In the genomic region with DNA sequence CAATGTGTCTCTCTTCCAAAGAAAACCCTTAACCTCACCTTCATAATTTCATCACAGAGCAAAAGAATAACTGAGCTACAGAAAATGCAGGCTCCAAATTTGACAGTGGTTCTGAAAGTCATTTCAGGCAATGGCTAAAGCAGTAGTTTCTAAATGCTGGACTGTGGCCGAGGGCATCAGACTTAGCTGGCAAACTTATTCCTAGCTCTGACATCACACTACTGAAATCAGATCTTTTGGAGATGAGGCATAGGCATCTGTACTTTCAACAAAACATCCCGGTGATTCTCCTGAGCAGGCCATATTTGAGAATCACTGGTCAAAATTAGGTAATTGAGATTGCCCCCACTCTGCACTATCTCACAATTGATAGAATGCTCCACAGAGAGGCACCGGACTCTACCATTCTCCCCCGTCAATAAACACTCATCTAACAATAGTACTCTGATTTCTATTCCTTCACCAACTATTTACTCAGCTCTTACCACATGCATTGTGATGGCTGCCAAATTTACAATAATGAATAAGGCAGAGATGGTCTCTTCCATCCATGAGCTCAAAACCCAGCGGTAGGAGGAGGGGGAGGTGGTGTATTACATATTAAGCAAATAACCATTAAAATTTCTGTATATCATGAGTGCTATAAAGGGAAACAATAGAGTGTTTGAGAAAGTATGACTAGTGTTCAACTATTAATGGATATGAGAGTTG, we compare ENCODE assay signal across 24 cellular contexts. TPM values are rescaled to one million over a fixed set of nuclear protein-coding genes. Genes with fewer than 3 reads are reported as not detected.
DNase-seq lines count a peak whose midpoint lies in the region; ATAC-seq, FAIRE-seq and TF ChIP-seq lines count a peak whose summit lies in the region.
"Had no signal": no experiment of that assay in that cellular context is flagged by ENCODE, and none has a peak within 500 bp of the region (broad histone marks: within the 10 kb centered on the region; RNA-seq: fewer than 3 reads in every experiment).

No MANE protein-coding gene starts in this region.

- H3K27ac Mint-ChIP-seq in endothelial cell (ENCODE audit: unreplicated experiment): no peak overlapping the region
- H3K27ac Mint-ChIP-seq: brain; CD4-positive, alpha-beta memory T cell; natural killer cell; stimulated activated naive B cell treated with anti-CD40 and anti-IgM and Interleukin-4, amounts not matched to agents 10 μg/mL and 1 μg/mL and 100 μg/mL, for 72 hours; T-cell had no signal

- H3K9me3 ChIP-seq in IMR-90 (ENCODE audit: control insufficient read depth, insufficient read depth, low read length): no peaks in the 10 kb centered on the region
- H3K9me3 ChIP-seq: SJSA1, vagina had no signal

- H3K36me3 Mint-ChIP-seq in endothelial cell (ENCODE audit: low read depth, unreplicated experiment): no peaks in the 10 kb centered on the region
- H3K36me3 Mint-ChIP-seq: brain; CD4-positive, alpha-beta memory T cell; natural killer cell; stimulated activated naive B cell treated with anti-CD40 and anti-IgM and Interleukin-4, amounts not matched to agents 10 μg/mL and 1 μg/mL and 100 μg/mL, for 72 hours; T-cell had no signal

- ATAC-seq in IMR-90 (ENCODE audit: low read depth): no peak
- ATAC-seq: GM12878; K562; natural killer cell; stimulated activated naive B cell treated with anti-CD40 and anti-IgM and Interleukin-4, amounts not matched to agents 10 μg/mL and 1 μg/mL and 100 μg/mL, for 72 hours; T-cell had no signal

- no peak overlapping the region for H2AFZ ChIP-seq in IMR-90 (replicated peaks; ENCODE audit: low read length, poor library complexity)

- in situ Hi-C loops in IMR-90 (cut with MboI; ENCODE audit: low sequenced_read_pairs): loop anchor here (25.0 kb wide), 1 partner anchor 467 kb away; no protein-coding TSS in a partner anchor

- dilution Hi-C loops in IMR-90 (cut with HindIII; ENCODE audit: low sequenced_read_pairs, unreplicated experiment): no loop called here

- no peaks in the 10 kb centered on the region for H3K4me1 ChIP-seq in IMR-90 (ENCODE audit: control insufficient read depth, insufficient read depth, low read length)
- H3K4me1 ChIP-seq: SJSA1, vagina had no signal

- POLR2A ChIA-PET in IMR-90 (lab: Charles Lee; ENCODE audit: unreplicated experiment): no interaction called here

- no peak overlapping the region for H4K8ac ChIP-seq in IMR-90 (ENCODE audit: low read depth in 2 of 2, low read length in 2 of 2)

- H3K27me3 ChIP-seq in IMR-90 (ENCODE audit: control insufficient read depth, insufficient read depth, low read length): peaks cover 18% of the 10 kb centered on the region
- H3K27me3 ChIP-seq: SJSA1, vagina had no signal

- no peak overlapping the region for H3K9ac ChIP-seq in IMR-90 (ENCODE audit: low read depth, low read length)

- CTCF ChIA-PET in IMR-90 (lab: Yijun Ruan, JAX): no interaction called here

- no peaks in the 10 kb centered on the region for H3K36me3 ChIP-seq in IMR-90 (ENCODE audit: control insufficient read depth, insufficient read depth, low read length)
- H3K36me3 ChIP-seq: SJSA1, vagina had no signal

- H3K9me3 Mint-ChIP-seq in endothelial cell (ENCODE audit: unreplicated experiment): no peaks in the 10 kb centered on the region
- H3K9me3 Mint-ChIP-seq: brain; natural killer cell; stimulated activated naive B cell treated with anti-CD40 and anti-IgM and Interleukin-4, amounts not matched to agents 10 μg/mL and 1 μg/mL and 100 μg/mL, for 72 hours; T-cell had no signal

- no TSS peak for BruUV-seq in IMR-90 (replicated peaks; lab: Mats Ljungman, UMichigan)

- H3K18ac ChIP-seq in IMR-90 (ENCODE audit: low read depth, low read length): no peak overlapping the region

- H3K79me1 ChIP-seq in IMR-90 (ENCODE audit: low read depth in 1 of 2, low read length in 2 of 2): no peaks in the 10 kb centered on the region

- H2AK5ac ChIP-seq in IMR-90 (ENCODE audit: low read depth, low read length): no peak overlapping the region

- no peak for TF ChIP-seq RAD21 in IMR-90 (IDR thresholded peaks at IDR 0.05; ENCODE audit: low read length)

- no peaks in the 10 kb centered on the region for H3K27me3 Mint-ChIP-seq in endothelial cell (ENCODE audit: unreplicated experiment)

- no peak overlapping the region for H2BK120ac ChIP-seq in IMR-90 (ENCODE audit: low read depth, low read length)

- no peak overlapping the region for H2BK15ac ChIP-seq in IMR-90 (ENCODE audit: low read depth, low read length)

- no peak overlapping the region for H3K4me2 ChIP-seq in IMR-90 (ENCODE audit: low read depth, low read length)

- DNase-seq in COLO668 (lab: John Stamatoyannopoulos, UW; ENCODE audit: unreplicated experiment): peak; percentile 23
- DNase-seq in IMR-90: peak; percentile 11
- DNase-seq in SHP77 treated with DMSO at 0.1 percent for 48 hours (lab: John Stamatoyannopoulos, UW): peak; percentile 15
- DNase-seq in putamen (ENCODE audit: low spot score): peak; percentile 59
- no peak for DNase-seq in endothelial cell (ENCODE audit: low spot score)
- no peak for DNase-seq in stimulated activated CD4-positive, alpha-beta T cell treated with anti-CD3 and anti-CD28 coated beads, Interleukin-4, amount 100 ng/mL, for 24 hours
- no peak for DNase-seq in D721Med (ENCODE audit: insufficient read length, low spot score)
- DNase-seq: CD4-positive, alpha-beta memory T cell; GOT3; midbrain; natural killer cell; NCI-H1930; NCI-H446; stimulated activated CD4-positive, alpha-beta T cell treated with anti-CD3 and anti-CD28 coated beads, Interleukin-4, amount 100 ng/mL, for 1 hour; stimulated activated naive B cell treated with anti-CD40 and anti-IgM and Interleukin-4, amounts not matched to agents 10 μg/mL and 1 μg/mL and 100 μg/mL, for 72 hours; T-cell had no signal

- TF ChIP-seq CTCF in IMR-90 (conservative IDR thresholded peaks at IDR 0.05; ENCODE audit: low read depth, low read length): no peak
- no peak for TF ChIP-seq CTCF in endothelial cell (IDR thresholded peaks at IDR 0.05; ENCODE audit: unreplicated experiment)
- TF ChIP-seq CTCF in D721Med (IDR thresholded peaks at IDR 0.05; ENCODE audit: insufficient read depth, missing control alignments): no peak

- no peaks in the 10 kb centered on the region for H4K20me1 ChIP-seq in IMR-90 (ENCODE audit: insufficient read depth, low read length)

- H4K5ac ChIP-seq in IMR-90 (ENCODE audit: low read depth, low read length): no peak overlapping the region

- no peak overlapping the region for H2BK5ac ChIP-seq in IMR-90 (ENCODE audit: low read depth, low read length, poor library complexity, severe bottlenecking)

- H3K4me3 Mint-ChIP-seq in endothelial cell (ENCODE audit: unreplicated experiment): no peak overlapping the region
- H3K4me3 Mint-ChIP-seq: brain; CD4-positive, alpha-beta memory T cell; natural killer cell; stimulated activated naive B cell treated with anti-CD40 and anti-IgM and Interleukin-4, amounts not matched to agents 10 μg/mL and 1 μg/mL and 100 μg/mL, for 72 hours; T-cell had no signal

- H3K4me1 Mint-ChIP-seq in endothelial cell (ENCODE audit: unreplicated experiment): peaks cover 12% of the 10 kb centered on the region
- H3K4me1 Mint-ChIP-seq: brain; CD4-positive, alpha-beta memory T cell; natural killer cell; stimulated activated naive B cell treated with anti-CD40 and anti-IgM and Interleukin-4, amounts not matched to agents 10 μg/mL and 1 μg/mL and 100 μg/mL, for 72 hours; T-cell had no signal

- H3K4ac ChIP-seq in IMR-90 (ENCODE audit: low read depth, low read length): no peak overlapping the region

- H4K91ac ChIP-seq in IMR-90 (ENCODE audit: insufficient read depth, low read depth, low read length): no peak overlapping the region

- no peak overlapping the region for H3K23ac ChIP-seq in IMR-90 (ENCODE audit: low read depth, low read length)

- intact Hi-C loops in IMR-90 (cut with micrococcal nuclease): no loop called here

- H3K56ac ChIP-seq in IMR-90 (ENCODE audit: extremely low read depth, insufficient read depth, low read length): no peak overlapping the region

- H3K4me3 ChIP-seq in IMR-90 (ENCODE audit: insufficient read depth, low read depth, low read length): no peak overlapping the region
- H3K4me3 ChIP-seq: GM12878, K562, SJSA1, vagina had no signal

- no CpG with 5 or more reads among the region's 5 CpGs for WGBS in IMR-90 (ENCODE audit: extremely low coverage in 2 of 2, insufficient read length in 1 of 2), 2 experiments

- H2BK20ac ChIP-seq in IMR-90 (ENCODE audit: low read depth, low read length): no peak overlapping the region

- H3K14ac ChIP-seq in IMR-90 (replicated peaks; ENCODE audit: low read depth, low read length): no peak overlapping the region

- H3K27ac ChIP-seq in IMR-90 (ENCODE audit: insufficient read depth, low read length): no peak overlapping the region
- H3K27ac ChIP-seq: SJSA1, vagina had no signal

- no peaks in the 10 kb centered on the region for H3K9me1 ChIP-seq in IMR-90 (ENCODE audit: insufficient read depth, low read length)

- TF ChIP-seq POLR2A in IMR-90 (IDR thresholded peaks at IDR 0.05; ENCODE audit: low read depth, low read length): no peak

- H2AK9ac ChIP-seq in IMR-90 (replicated peaks; ENCODE audit: low read depth, low read length, poor library complexity): no peak overlapping the region

- FAIRE-seq in D721Med (lab: Jason Lieb, UNC): no peak
- FAIRE-seq: frontal cortex, GM12878, K562, keratinocyte, TTC549 had no signal

TF ChIP-seq in IMR-90, 13 proteins besides CTCF, POLR2A, EP300 and RAD21:
- TF ChIP-seq RCOR1 (IDR thresholded peaks at IDR 0.05; ENCODE audit: insufficient replicate concordance, low read length): no peak

RNA-seq across cellular contexts. Expression of gene SPRED1, which starts 57.3 kb away (rescaled TPM):
- total RNA-seq in IMR-90 (2012; rRNA removed): 17.9 and 38.3 TPM in 2 replicates
- polyA plus RNA-seq in IMR-90 (2012; rRNA removed): 4.8 and 6.6 TPM in 2 replicates
- 2.4 and 2.7 TPM in 2 replicates for polyA plus RNA-seq in IMR-90 (2012; cell fraction: cytosol; rRNA removed)
- 2.4 and 6.4 TPM in 2 replicates for polyA plus RNA-seq in IMR-90 (2012; cell fraction: nucleus; rRNA removed; ENCODE audit: low replicate concordance)
- 29.3 TPM for total RNA-seq in endothelial cell (ENCODE audit: unreplicated experiment)
- polyA plus RNA-seq: CD4-positive, alpha-beta memory T cell had no signal

Comparison
In these comparisons a context has a peak if more than half of its experiments do, and no peak if none do; other contexts are left out.
1. DNase-seq: peak in COLO668 (single experiment), IMR-90 (single experiment), SHP77 treated with DMSO at 0.1 percent for 48 hours (single experiment) and putamen (single experiment); none in endothelial cell (single experiment), stimulated activated CD4-positive, alpha-beta T cell treated with anti-CD3 and anti-CD28 coated beads, Interleukin-4, amount 100 ng/mL, for 24 hours (single experiment) and D721Med (single experiment).